ENCODE assay signal across 19 cellular contexts in genomic region chr22:45718391-45718790, GRCh38.
"Had no signal": no experiment of that assay in that cellular context is flagged by ENCODE, and none has a peak within 500 bp of the region (broad histone marks: within the 10 kb centered on the region; RNA-seq: fewer than 3 reads in every experiment).

No MANE protein-coding gene starts in this region.

- H3K4me3 ChIP-seq: ascending aorta, lung, mucosa of descending colon, testis, upper lobe of right lung had no signal

- H3K9me3 ChIP-seq: ascending aorta, mucosa of descending colon, testis, upper lobe of right lung had no signal

- H3K27ac Mint-ChIP-seq: activated naive CD8-positive, alpha-beta T cell treated with anti-CD3 and anti-CD28 coated beads, Interleukin-2, amount 10 ng/mL, durations not matched to agents 7 days and 5 days; nephron progenitor cell; stimulated activated naive CD8-positive, alpha-beta T cell treated with anti-CD3 and anti-CD28 coated beads, Interleukin-15, amount 100 ng/mL, for 72 hours had no signal

- H3K9me3 Mint-ChIP-seq: activated naive CD8-positive, alpha-beta T cell treated with anti-CD3 and anti-CD28 coated beads, Interleukin-2, amount 10 ng/mL, durations not matched to agents 7 days and 5 days; nephron progenitor cell; stimulated activated naive CD8-positive, alpha-beta T cell treated with anti-CD3 and anti-CD28 coated beads, Interleukin-15, amount 100 ng/mL, for 72 hours had no signal

- ATAC-seq: left cardiac atrium; mucosa of descending colon; sciatic nerve; stimulated activated naive CD8-positive, alpha-beta T cell treated with anti-CD3 and anti-CD28 coated beads, Interleukin-15, amount 100 ng/mL, for 72 hours; upper lobe of right lung had no signal

- H3K4me1 ChIP-seq: ascending aorta, testis, upper lobe of right lung had no signal

- H3K27me3 ChIP-seq: ascending aorta, testis, upper lobe of right lung had no signal

- DNase-seq: activated CD4-positive, alpha-beta T cell treated with anti-CD3 and anti-CD28 coated beads, Interleukin-2, amount 50 U/mL, for 48 hours; activated CD4-positive, CD25-positive, alpha-beta regulatory T cell treated with anti-CD3 and anti-CD28 coated beads, Interleukin-2, amount 50 U/mL, for 72 hours; activated gamma-delta T cell; activated naive CD8-positive, alpha-beta T cell treated with anti-CD3 and anti-CD28 coated beads, Interleukin-2, amount 10 ng/mL, durations not matched to agents 7 days and 5 days; activated T-cell treated with anti-CD3 and anti-CD28 coated beads, Interleukin-2, amount 50 U/mL, for 48 hours; caudate nucleus; cortex of kidney; effector CD8-positive, alpha-beta T cell; hypothalamus; left cardiac atrium; mucosa of descending colon; nephron progenitor cell; stimulated activated CD4-positive, alpha-beta T cell treated with anti-CD3 and anti-CD28 coated beads, Interleukin-4, amount 100 ng/mL, for 24 hours; stimulated activated naive CD8-positive, alpha-beta T cell treated with anti-CD3 and anti-CD28 coated beads, Interleukin-15, amount 100 ng/mL, for 72 hours; testis; upper lobe of right lung had no signal

- H3K27ac ChIP-seq: ascending aorta, testis, upper lobe of right lung had no signal

- H3K27me3 Mint-ChIP-seq: activated naive CD8-positive, alpha-beta T cell treated with anti-CD3 and anti-CD28 coated beads, Interleukin-2, amount 10 ng/mL, durations not matched to agents 7 days and 5 days; stimulated activated naive CD8-positive, alpha-beta T cell treated with anti-CD3 and anti-CD28 coated beads, Interleukin-15, amount 100 ng/mL, for 72 hours had no signal

- H3K4me3 Mint-ChIP-seq: activated naive CD8-positive, alpha-beta T cell treated with anti-CD3 and anti-CD28 coated beads, Interleukin-2, amount 10 ng/mL, durations not matched to agents 7 days and 5 days; nephron progenitor cell; stimulated activated naive CD8-positive, alpha-beta T cell treated with anti-CD3 and anti-CD28 coated beads, Interleukin-15, amount 100 ng/mL, for 72 hours had no signal
